ENCODE assay signal across 33 cellular contexts in genomic region chr7:143223784-143224183, GRCh38. TPM values are rescaled to one million over a fixed set of nuclear protein-coding genes. Genes with fewer than 3 reads are reported as not detected.
"Had no signal": no experiment of that assay in that cellular context is flagged by ENCODE, and none has a peak within 500 bp of the region (broad histone marks: within the 10 kb centered on the region; RNA-seq: fewer than 3 reads in every experiment).

No MANE protein-coding gene starts in this region.

- H3K27ac Mint-ChIP-seq: activated naive CD8-positive, alpha-beta T cell; brain; mesothelial cell of epicardium; stimulated activated memory B cell treated with anti-CD40 and anti-IgM and Interleukin-4, amounts not matched to agents 10 μg/mL and 1 μg/mL and 100 μg/mL, for 72 hours; T-cell had no signal

- H3K9me3 Mint-ChIP-seq: brain; mesothelial cell of epicardium; naive B cell; stimulated activated memory B cell treated with anti-CD40 and anti-IgM and Interleukin-4, amounts not matched to agents 10 μg/mL and 1 μg/mL and 100 μg/mL, for 72 hours; stimulated activated naive CD8-positive, alpha-beta T cell treated with anti-CD3 and anti-CD28 coated beads, Interleukin-15, amount 100 ng/mL, for 72 hours; T-cell had no signal

- DNase-seq: activated CD4-positive, alpha-beta T cell treated with anti-CD3 and anti-CD28 coated beads for 48 hours; activated CD4-positive, alpha-beta T cell treated with anti-CD3 and anti-CD28 coated beads, Interleukin-2, amount 50 U/mL, for 48 hours; activated CD4-positive, CD25-positive, alpha-beta regulatory T cell; activated CD8-positive, alpha-beta memory T cell treated with anti-CD3 and anti-CD28 coated beads for 24 hours; activated effector memory CD4-positive, alpha-beta T cell treated with Interleukin-2 at 50 U/mL for 16 hours; activated naive CD4-positive, alpha-beta T cell treated with Interleukin-2 at 50 U/mL for 16 hours; caudate nucleus; dermis blood vessel endothelial cell; effector CD4-positive, alpha-beta T cell; gastrocnemius medialis; left cardiac atrium; left ventricle myocardium superior; naive B cell; nucleus accumbens; pancreas; psoas muscle; sigmoid colon; small intestine; stimulated activated CD4-positive, alpha-beta T cell treated with anti-CD3 and anti-CD28 coated beads, Interleukin-1b, Interleukin-23, amount 100 ng/mL, for 48 hours; stimulated activated CD4-positive, alpha-beta T cell treated with anti-CD3 and anti-CD28 coated beads, Interleukin-4, amount 100 ng/mL, for 4 hours; stimulated activated CD8-positive, alpha-beta memory T cell treated with anti-CD3 and anti-CD28 coated beads, Interleukin-4, amount 100 ng/mL, for 48 hours; stimulated activated naive CD8-positive, alpha-beta T cell treated with anti-CD3 and anti-CD28 coated beads, Interleukin-15, amount 100 ng/mL, for 72 hours; substantia nigra; T-cell; upper lobe of right lung had no signal

- H3K4me3 Mint-ChIP-seq: activated naive CD8-positive, alpha-beta T cell; brain; mesothelial cell of epicardium; naive B cell; stimulated activated memory B cell treated with anti-CD40 and anti-IgM and Interleukin-4, amounts not matched to agents 10 μg/mL and 1 μg/mL and 100 μg/mL, for 72 hours; stimulated activated naive CD8-positive, alpha-beta T cell treated with anti-CD3 and anti-CD28 coated beads, Interleukin-15, amount 100 ng/mL, for 72 hours; T-cell had no signal

- H3K4me1 ChIP-seq: ascending aorta, gastrocnemius medialis, pancreas, psoas muscle, sigmoid colon, upper lobe of right lung had no signal

- H3K4me1 Mint-ChIP-seq: stimulated activated naive CD8-positive, alpha-beta T cell treated with anti-CD3 and anti-CD28 coated beads, Interleukin-15, amount 100 ng/mL, for 72 hours; T-cell had no signal

- H3K27ac ChIP-seq: ascending aorta, gastrocnemius medialis, hepatocyte, pancreas, psoas muscle, sigmoid colon, upper lobe of right lung had no signal

- H2AFZ ChIP-seq: hepatocyte had no signal

- H3K79me2 ChIP-seq: hepatocyte had no signal

- H3K27me3 ChIP-seq: ascending aorta, gastrocnemius medialis, hepatocyte, pancreas, sigmoid colon, upper lobe of right lung had no signal

- H3K36me3 Mint-ChIP-seq: activated naive CD8-positive, alpha-beta T cell; brain; mesothelial cell of epicardium; naive B cell; stimulated activated memory B cell treated with anti-CD40 and anti-IgM and Interleukin-4, amounts not matched to agents 10 μg/mL and 1 μg/mL and 100 μg/mL, for 72 hours; T-cell had no signal

- H3K4me3 ChIP-seq: ascending aorta, gastrocnemius medialis, hepatocyte, pancreas, psoas muscle, sigmoid colon, upper lobe of right lung had no signal

- ATAC-seq: gastrocnemius medialis; left cardiac atrium; left ventricle myocardium superior; pancreas; psoas muscle; stimulated activated memory B cell treated with anti-CD40 and anti-IgM and Interleukin-4, amounts not matched to agents 10 μg/mL and 1 μg/mL and 100 μg/mL, for 72 hours; stimulated activated naive CD8-positive, alpha-beta T cell treated with anti-CD3 and anti-CD28 coated beads, Interleukin-15, amount 100 ng/mL, for 72 hours; T-cell; upper lobe of right lung had no signal

- H3K4me2 ChIP-seq: hepatocyte had no signal

- H3K9me3 ChIP-seq: ascending aorta, gastrocnemius medialis, pancreas, psoas muscle, sigmoid colon, upper lobe of right lung had no signal

- H3K36me3 ChIP-seq: ascending aorta, gastrocnemius medialis, pancreas, sigmoid colon, upper lobe of right lung had no signal

RNA-seq across cellular contexts. Expression of gene TAS2R40, which starts 1.9 kb away (rescaled TPM):
- total RNA-seq: ascending aorta; dermis blood vessel endothelial cell; epithelial cell of proximal tubule; gastrocnemius medialis; hepatocyte; left cardiac atrium; left ventricle myocardium superior; mesothelial cell of epicardium; pancreas; psoas muscle; sigmoid colon; T-cell; T-helper 2 cell treated with Interferon-gamma antibody and Interleukin-4, amounts not matched to agents 100 ng/mL and 5 ng/mL, for 36 hours; upper lobe of right lung had no signal

RNA-seq across cellular contexts. Expression of gene TAS2R39, which starts 40.6 kb away (rescaled TPM):
- total RNA-seq: ascending aorta; dermis blood vessel endothelial cell; epithelial cell of proximal tubule; gastrocnemius medialis; hepatocyte; left cardiac atrium; left ventricle myocardium superior; mesothelial cell of epicardium; pancreas; psoas muscle; sigmoid colon; T-cell; T-helper 2 cell treated with Interferon-gamma antibody and Interleukin-4, amounts not matched to agents 100 ng/mL and 5 ng/mL, for 36 hours; upper lobe of right lung had no signal
